ENCODE assay signal across 1 cellular context in the genomic region with DNA sequence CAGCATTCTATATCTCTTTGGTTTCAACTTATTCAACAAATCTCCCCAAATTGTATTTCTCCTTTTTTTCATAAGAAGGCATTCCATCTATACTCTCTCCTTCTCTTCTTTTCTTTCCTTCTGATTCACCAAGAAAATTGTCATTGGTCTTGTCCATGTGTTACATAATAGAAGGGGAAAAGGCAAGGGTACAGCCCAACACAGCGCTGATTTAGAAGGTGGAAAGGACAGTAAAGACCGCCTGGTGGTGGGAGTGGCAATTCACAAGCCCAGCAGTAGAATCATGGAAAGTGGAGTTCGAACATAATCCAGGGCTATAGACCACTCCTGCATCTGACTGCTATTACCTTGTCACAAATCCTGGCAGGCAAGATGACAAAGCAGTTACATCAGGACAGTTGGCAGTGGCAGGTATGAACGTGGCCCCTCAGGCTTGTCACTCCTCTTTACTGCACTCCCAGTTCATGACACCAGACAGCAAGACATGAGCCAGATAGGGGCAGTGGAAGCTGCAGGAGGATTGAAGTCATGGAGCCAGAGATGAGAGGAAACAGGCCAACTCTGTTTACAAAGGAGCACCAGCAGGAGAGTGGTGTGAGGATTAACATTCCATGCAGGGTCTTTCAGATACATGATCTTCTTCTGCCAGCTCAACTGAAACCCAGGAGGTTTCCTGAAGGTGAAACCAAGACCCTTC.
A peak's percentile ranks its signal among the peaks of the same experiment; 100 is the strongest.
TF ChIP-seq lines count a peak whose summit lies in the region.

No MANE protein-coding gene starts in this region.

TF ChIP-seq in K562, 482 proteins besides CTCF, POLR2A, EP300 and RAD21 (continued from another document and continues in another):
- TF ChIP-seq, protein P1, sequence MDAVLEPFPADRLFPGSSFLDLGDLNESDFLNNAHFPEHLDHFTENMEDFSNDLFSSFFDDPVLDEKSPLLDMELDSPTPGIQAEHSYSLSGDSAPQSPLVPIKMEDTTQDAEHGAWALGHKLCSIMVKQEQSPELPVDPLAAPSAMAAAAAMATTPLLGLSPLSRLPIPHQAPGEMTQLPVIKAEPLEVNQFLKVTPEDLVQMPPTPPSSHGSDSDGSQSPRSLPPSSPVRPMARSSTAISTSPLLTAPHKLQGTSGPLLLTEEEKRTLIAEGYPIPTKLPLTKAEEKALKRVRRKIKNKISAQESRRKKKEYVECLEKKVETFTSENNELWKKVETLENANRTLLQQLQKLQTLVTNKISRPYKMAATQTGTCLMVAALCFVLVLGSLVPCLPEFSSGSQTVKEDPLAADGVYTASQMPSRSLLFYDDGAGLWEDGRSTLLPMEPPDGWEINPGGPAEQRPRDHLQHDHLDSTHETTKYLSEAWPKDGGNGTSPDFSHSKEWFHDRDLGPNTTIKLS (IDR thresholded peaks at IDR 0.05; ENCODE audit: borderline replicate concordance, low read depth): no peak
- TF ChIP-seq SP1 (CRISPR knock-in tag; IDR thresholded peaks at IDR 0.05) (no peak; the same call in 1 of the 2 replicates), DMBX1 (CRISPR knock-in tag; IDR thresholded peaks at IDR 0.05; ENCODE audit: borderline replicate concordance) (peak; percentile 89; the same call in 1 of the 2 replicates), NFRKB (IDR thresholded peaks at IDR 0.05; ENCODE audit: low read depth) (peak; percentile 49; the same call in 1 of the 2 replicates), GATAD2B (IDR thresholded peaks at IDR 0.05; ENCODE audit: borderline replicate concordance) (peak; percentile 37; the same call in 1 of the 2 replicates), ZBTB2 (IDR thresholded peaks at IDR 0.05) (peak; percentile 64; the same call in 1 of the 2 replicates), ZNF23 (CRISPR knock-in tag; IDR thresholded peaks at IDR 0.05) (no peak), XRCC3 (IDR thresholded peaks at IDR 0.05) (no peak), ZKSCAN3 (CRISPR knock-in tag; IDR thresholded peaks at IDR 0.05) (no peak), SAP30 (IDR thresholded peaks at IDR 0.05; ENCODE audit: borderline replicate concordance, insufficient read depth, low read depth, low read length, poor library complexity, severe bottlenecking) (no peak), JUND (IDR thresholded peaks at IDR 0.05; ENCODE audit: borderline replicate concordance, low read depth, low read length) (peak; percentile 45; the same call in 1 of the 2 replicates), JUND (tag; IDR thresholded peaks at IDR 0.05; ENCODE audit: borderline replicate concordance, low read depth, low read length) (peak; percentile 58; the same call in 2 of the 3 replicates), PTTG1 (tag; IDR thresholded peaks at IDR 0.05; ENCODE audit: low read depth) (no peak), ZFP91 (CRISPR knock-in tag; IDR thresholded peaks at IDR 0.05) (no peak), ZNF324 (CRISPR knock-in tag; IDR thresholded peaks at IDR 0.05) (no peak), HDAC3 (IDR thresholded peaks at IDR 0.05; ENCODE audit: borderline replicate concordance, partially characterized antibody) (no peak), CHCHD3 (CRISPR knock-in tag; IDR thresholded peaks at IDR 0.05) (no peak), ZNF134 (CRISPR knock-in tag; conservative IDR thresholded peaks at IDR 0.05) (no peak), ZFPM2 (CRISPR knock-in tag; IDR thresholded peaks at IDR 0.05) (no peak), TBL1XR1 (IDR thresholded peaks at IDR 0.05; ENCODE audit: low read length in 2 of 2) (no peak), CCNT2 (IDR thresholded peaks at IDR 0.05; ENCODE audit: borderline replicate concordance, extremely low read depth, insufficient read length, low read depth, low read length) (no peak), ARID4B (CRISPR knock-in tag; IDR thresholded peaks at IDR 0.05) (no peak), PCBP2 (IDR thresholded peaks at IDR 0.05; ENCODE audit: low read depth, low read length, poor library complexity, severe bottlenecking) (no peak), ELF2 (CRISPR knock-in tag; IDR thresholded peaks at IDR 0.05) (peak; percentile 15; the same call in 1 of the 2 replicates), HMGN3 (IDR thresholded peaks at IDR 0.05; ENCODE audit: borderline replicate concordance, extremely low read depth, insufficient read length, low read depth, low read length) (no peak), SMAD3 (CRISPR knock-in tag; conservative IDR thresholded peaks at IDR 0.05) (no peak), ZNF239 (CRISPR knock-in tag; IDR thresholded peaks at IDR 0.05) (no peak), ARID2 (IDR thresholded peaks at IDR 0.05) (no peak), PRDM10 (IDR thresholded peaks at IDR 0.05; ENCODE audit: partially characterized antibody) (peak; percentile 44), NFE2L1 (tag; IDR thresholded peaks at IDR 0.05; ENCODE audit: borderline replicate concordance, low read depth) (no peak), RBM25 (IDR thresholded peaks at IDR 0.05; ENCODE audit: low read depth, low read length, severe bottlenecking) (no peak), CAMTA2 (CRISPR knock-in tag; conservative IDR thresholded peaks at IDR 0.05) (no peak), ZNF778 (CRISPR knock-in tag; IDR thresholded peaks at IDR 0.05) (no peak), BRD4 (IDR thresholded peaks at IDR 0.05) (no peak), MXI1 (IDR thresholded peaks at IDR 0.05; ENCODE audit: low read depth, low read length) (no peak), PML (IDR thresholded peaks at IDR 0.05; ENCODE audit: low read length) (no peak), SP2 (IDR thresholded peaks at IDR 0.05; ENCODE audit: extremely low read depth, low read depth, low read length, poor library complexity, severe bottlenecking) (no peak), ELK1 (CRISPR knock-in tag; IDR thresholded peaks at IDR 0.05) (no peak), ZNF316 (IDR thresholded peaks at IDR 0.05) (peak; percentile 37), ESRRB (CRISPR knock-in tag; IDR thresholded peaks at IDR 0.05; ENCODE audit: borderline replicate concordance) (no peak), TBP (optimal IDR thresholded peaks at IDR 0.05; ENCODE audit: low read depth, low read length) (peak; percentile 44), RBM15 (IDR thresholded peaks at IDR 0.05; ENCODE audit: insufficient read depth, low read length) (no peak)
- TF ChIP-seq, protein P2, sequence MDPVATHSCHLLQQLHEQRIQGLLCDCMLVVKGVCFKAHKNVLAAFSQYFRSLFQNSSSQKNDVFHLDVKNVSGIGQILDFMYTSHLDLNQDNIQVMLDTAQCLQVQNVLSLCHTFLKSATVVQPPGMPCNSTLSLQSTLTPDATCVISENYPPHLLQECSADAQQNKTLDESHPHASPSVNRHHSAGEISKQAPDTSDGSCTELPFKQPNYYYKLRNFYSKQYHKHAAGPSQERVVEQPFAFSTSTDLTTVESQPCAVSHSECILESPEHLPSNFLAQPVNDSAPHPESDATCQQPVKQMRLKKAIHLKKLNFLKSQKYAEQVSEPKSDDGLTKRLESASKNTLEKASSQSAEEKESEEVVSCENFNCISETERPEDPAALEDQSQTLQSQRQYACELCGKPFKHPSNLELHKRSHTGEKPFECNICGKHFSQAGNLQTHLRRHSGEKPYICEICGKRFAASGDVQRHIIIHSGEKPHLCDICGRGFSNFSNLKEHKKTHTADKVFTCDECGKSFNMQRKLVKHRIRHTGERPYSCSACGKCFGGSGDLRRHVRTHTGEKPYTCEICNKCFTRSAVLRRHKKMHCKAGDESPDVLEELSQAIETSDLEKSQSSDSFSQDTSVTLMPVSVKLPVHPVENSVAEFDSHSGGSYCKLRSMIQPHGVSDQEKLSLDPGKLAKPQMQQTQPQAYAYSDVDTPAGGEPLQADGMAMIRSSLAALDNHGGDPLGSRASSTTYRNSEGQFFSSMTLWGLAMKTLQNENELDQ (CRISPR knock-in tag; IDR thresholded peaks at IDR 0.05; ENCODE audit: borderline replicate concordance): no peak
- TF ChIP-seq, protein P3, sequence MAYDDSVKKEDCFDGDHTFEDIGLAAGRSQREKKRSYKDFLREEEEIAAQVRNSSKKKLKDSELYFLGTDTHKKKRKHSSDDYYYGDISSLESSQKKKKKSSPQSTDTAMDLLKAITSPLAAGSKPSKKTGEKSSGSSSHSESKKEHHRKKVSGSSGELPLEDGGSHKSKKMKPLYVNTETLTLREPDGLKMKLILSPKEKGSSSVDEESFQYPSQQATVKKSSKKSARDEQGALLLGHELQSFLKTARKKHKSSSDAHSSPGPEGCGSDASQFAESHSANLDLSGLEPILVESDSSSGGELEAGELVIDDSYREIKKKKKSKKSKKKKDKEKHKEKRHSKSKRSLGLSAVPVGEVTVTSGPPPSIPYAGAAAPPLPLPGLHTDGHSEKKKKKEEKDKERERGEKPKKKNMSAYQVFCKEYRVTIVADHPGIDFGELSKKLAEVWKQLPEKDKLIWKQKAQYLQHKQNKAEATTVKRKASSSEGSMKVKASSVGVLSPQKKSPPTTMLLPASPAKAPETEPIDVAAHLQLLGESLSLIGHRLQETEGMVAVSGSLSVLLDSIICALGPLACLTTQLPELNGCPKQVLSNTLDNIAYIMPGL (CRISPR knock-in tag; IDR thresholded peaks at IDR 0.05): no peak
